Comparison of ENCODE assay signal across 8 cellular contexts in genomic region chr9:3528466-3528865, GRCh38. TPM values are rescaled to one million over a fixed set of nuclear protein-coding genes. Genes with fewer than 3 reads are reported as not detected.
DNase-seq lines count a peak whose midpoint lies in the region; ATAC-seq, FAIRE-seq and TF ChIP-seq lines count a peak whose summit lies in the region.

No MANE protein-coding gene starts in this region.

- H3K4me3 Mint-ChIP-seq in natural killer cell, result peak overlapping the region; percentile 92

- ATAC-seq in natural killer cell, result peak; percentile 3 to 22 (median 18)

- FAIRE-seq in frontal cortex (lab: Jason Lieb, UNC), result no peak

- DNase-seq in NCI-H2227 treated with DMSO at 0.1 percent for 48 hours (lab: John Stamatoyannopoulos, UW) (peak; percentile 43), natural killer cell (peak; percentile 44), SKM-1 treated with dmso at 0.1 percent for 144 hours (lab: John Stamatoyannopoulos, UW; ENCODE audit: unreplicated experiment) (no peak), AG08395 (ENCODE audit: low spot score) (no peak), frontal cortex (ENCODE audit: low spot score in 2 of 2) (no peak), ecto neural progenitor cell (ENCODE audit: low spot score) (no peak)
- peak; percentile 39 for DNase-seq in activated CD8-positive, alpha-beta memory T cell treated with anti-CD3 and anti-CD28 coated beads, Interleukin-2, amount 50 U/mL, for 4 hours

- intact Hi-C loops in natural killer cell (cut with micrococcal nuclease), result loop anchor here (5.0 to 10.0 kb wide), 4 partner anchors 686 to 1511 kb away; partner anchors contain the start of genes AK3, CDC37L1, PUM3 and SMARCA2

- H3K4me3 ChIP-seq in GM08714 (ENCODE audit: low read length), result peak overlapping the region; percentile 95

- H3K36me3 Mint-ChIP-seq in natural killer cell, result no peaks in the 10 kb centered on the region

- H3K27ac Mint-ChIP-seq in natural killer cell, result peak overlapping the region; percentile 89 to 94

- H3K27me3 Mint-ChIP-seq in natural killer cell (ENCODE audit: low read depth in 2 of 2), result no peaks in the 10 kb centered on the region

- peaks cover 48 to 57% of the 10 kb centered on the region in 2 donors for H3K4me1 Mint-ChIP-seq in natural killer cell

- TF ChIP-seq CTCF in natural killer cell (IDR thresholded peaks at IDR 0.05), result no peak

- peaks cover 0 to 4% of the 10 kb centered on the region in 2 donors for H3K9me3 Mint-ChIP-seq in natural killer cell

RNA-seq across cellular contexts. Expression of gene RFX3, which starts 2.7 kb away (rescaled TPM):
- total RNA-seq in natural killer cell (10 to 100 TPM; 24.0 to 30.6 (median 30.0) TPM), frontal cortex (72.2 TPM)

Comparison
In these comparisons a context has a peak if more than half of its experiments do, and no peak if none do; other contexts are left out.
1. DNase-seq: peak in NCI-H2227 treated with DMSO at 0.1 percent for 48 hours (single experiment), activated CD8-positive, alpha-beta memory T cell treated with anti-CD3 and anti-CD28 coated beads, Interleukin-2, amount 50 U/mL, for 4 hours (single experiment) and natural killer cell (single experiment); none in SKM-1 treated with dmso at 0.1 percent for 144 hours (single experiment), AG08395 (single experiment), frontal cortex (0 of 2) and ecto neural progenitor cell (single experiment).